17 cellular contexts compared by ENCODE assay signal in genomic region chr7:76354516-76354915, GRCh38. TPM values are rescaled to one million over a fixed set of nuclear protein-coding genes. Genes with fewer than 3 reads are reported as not detected.
DNase-seq lines count a peak whose midpoint lies in the region; ATAC-seq, FAIRE-seq and TF ChIP-seq lines count a peak whose summit lies in the region.
"Had no signal": no experiment of that assay in that cellular context is flagged by ENCODE, and none has a peak within 500 bp of the region (broad histone marks: within the 10 kb centered on the region; RNA-seq: fewer than 3 reads in every experiment).

No MANE protein-coding gene starts in this region.

- no peak for TF ChIP-seq RAD21 in GM12878 (IDR thresholded peaks at IDR 0.05; ENCODE audit: insufficient read depth, low read depth, low read length)

- H3K9ac ChIP-seq in GM12878 (ENCODE audit: control insufficient read depth, insufficient read depth, low read length) = no peak overlapping the region

- H4K20me1 ChIP-seq in GM12878 (ENCODE audit: control insufficient read depth, insufficient read depth) = peaks cover 10% of the 10 kb centered on the region

- CTCF ChIA-PET in GM12878 (lab: Yijun Ruan, JAX) = interaction anchor here (2.6 kb wide), 1 partner anchor 22 kb away, joined by 6 read pairs; no protein-coding TSS in a partner anchor

- no peaks in the 10 kb centered on the region for H3K27me3 ChIP-seq in GM12878 (replicated peaks in 1 of 2; ENCODE audit: control insufficient read depth in 2 of 2, insufficient read depth in 2 of 2, low read length in 1 of 2)
- H3K27me3 ChIP-seq in testis = no peaks in the 10 kb centered on the region

- no peak overlapping the region for H2AFZ ChIP-seq in GM12878 (ENCODE audit: control insufficient read depth, low read depth, low read length)

- H3K27ac ChIP-seq in GM12878 (ENCODE audit: control insufficient read depth, insufficient read depth) (no peak overlapping the region), testis (peak overlapping the region in 1 of 2 donors; percentile 77)

- H3K9me3 ChIP-seq in GM12878 (replicated peaks; ENCODE audit: control insufficient read depth, insufficient read depth, low read length) (peaks cover 2% of the 10 kb centered on the region; the same call in 2 of the 3 replicates), testis (no peaks in the 10 kb centered on the region)

- in situ Hi-C loops in GM12878 (cut with MboI) = no loop called here

- ATAC-seq in GM12878 (no peak), GM18858 (IDR thresholded peaks at IDR 0.05; ENCODE audit: unreplicated experiment) (no peak), GM21786 (IDR thresholded peaks at IDR 0.05; ENCODE audit: unreplicated experiment) (no peak)
- ATAC-seq: activated CD4-positive, CD25-positive, alpha-beta regulatory T cell treated with anti-CD3 and anti-CD28 coated beads, Interleukin-2, amount 50 U/mL, for 24 hours had no signal

- BruUV-seq in GM12878 (replicated peaks; lab: Mats Ljungman, UMichigan) = no TSS peak

- SMC1A ChIA-PET in GM12878 (lab: Charles Lee; ENCODE audit: uncharacterized antibody, unreplicated experiment) = interaction anchor here (1.1 to 1.3 kb wide), 2 partner anchors 36 to 37 kb away, joined by 4 read pairs; no protein-coding TSS in a partner anchor

- no peak for TF ChIP-seq EP300 in GM12878 (IDR thresholded peaks at IDR 0.05; ENCODE audit: borderline replicate concordance in 1 of 2, control insufficient read depth in 1 of 2, low read depth in 2 of 2, low read length in 2 of 2)

- 0 out of 2 replicates have a peak overlapping the region, but pooled peaks have one; percentile 47 for H3K4me2 ChIP-seq in GM12878 (ENCODE audit: control insufficient read depth, insufficient read depth)

- intact Hi-C loops in GM12878 (cut with micrococcal nuclease; ENCODE audit: unreplicated experiment) (no loop called here), testis (cut with DNase I; ENCODE audit: low total_unique reads) (no loop called here)

- RAD21 ChIA-PET in GM12878 (lab: Charles Lee; ENCODE audit: unreplicated experiment) = interaction anchor here (0.6 to 1.4 kb wide), 2 partner anchors 36 to 81 kb away, joined by 3 read pairs; no protein-coding TSS in a partner anchor

- H3K79me2 ChIP-seq in GM12878 (ENCODE audit: control insufficient read depth, insufficient read depth, low read length) = peaks cover 92% of the 10 kb centered on the region

- H3K36me3 ChIP-seq in GM12878 (ENCODE audit: control insufficient read depth in 2 of 2, insufficient read depth in 2 of 2, low read length in 1 of 2) = peaks cover 2 to 29% of the 10 kb centered on the region in 2 experiments
- no peaks in the 10 kb centered on the region for H3K36me3 ChIP-seq in testis (ENCODE audit: low read depth, missing control alignments)

- no peak for FAIRE-seq in GM12878 (lab: Jason Lieb, UNC)
- FAIRE-seq: frontal cortex had no signal

- peak; percentile 12 for DNase-seq in stimulated activated CD4-positive, alpha-beta T cell treated with anti-CD3 and anti-CD28 coated beads, Interleukin-15, amount 100 ng/mL, for 24 hours
- no peak for DNase-seq in stimulated activated CD4-positive, alpha-beta T cell treated with anti-CD3 and anti-CD28 coated beads, Interleukin-12 subunit alpha, Interleukin-12 subunit beta, amount 100 ng/mL, for 4 hours
- no peak for DNase-seq in GM12878 (ENCODE audit: low read depth, low spot score)
- DNase-seq in midbrain (lab: John Stamatoyannopoulos, UW) = peak; percentile 11
- peak; percentile 86 for DNase-seq in testis
- no peak for DNase-seq in central memory CD4-positive, alpha-beta T cell
- DNase-seq: activated gamma-delta T cell; IMR-90; mammary epithelial cell; NCI-H2081; nephron progenitor cell; retina; stimulated activated CD4-positive, alpha-beta T cell treated with anti-CD3 and anti-CD28 coated beads, Interleukin-1b, Interleukin-23, amount 100 ng/mL, for 48 hours had no signal

- H3K4me3 ChIP-seq in GM12878 = peak overlapping the region; percentile 99; the same call in 1 of the 2 replicates
- no peak overlapping the region for H3K4me3 ChIP-seq in testis

- TF ChIP-seq CTCF in GM12878 (IDR thresholded peaks at IDR 0.05 in 2 of 3, conservative IDR thresholded peaks at IDR 0.05 in 1 of 3; ENCODE audit: control insufficient read depth in 2 of 3, extremely low read depth in 1 of 3, insufficient read depth in 1 of 3, low read depth in 3 of 3, low read length in 3 of 3) (no peak), testis (IDR thresholded peaks at IDR 0.05) (no peak)

- WGBS in GM12878 (ENCODE audit: insufficient coverage, insufficient replicate concordance, low lambda C conversion rate, missing lambda C conversion rate) = 54% methylated on average over 4 of the region's 4 CpGs
- WGBS in testis, 2 donors = 37 to 45% methylated on average over 4 of the region's 4 CpGs

- TF ChIP-seq POLR2A in GM12878 (IDR thresholded peaks at IDR 0.05; ENCODE audit: low read depth, low read length) (no peak; the same call in 1 of the 2 replicates), testis (IDR thresholded peaks at IDR 0.05) (no peak)

- peaks cover 4% of the 10 kb centered on the region; the same call in 1 of the 2 replicates for H3K4me1 ChIP-seq in GM12878 (ENCODE audit: control insufficient read depth, insufficient read depth, low read length)
- H3K4me1 ChIP-seq in testis = peaks cover 30% of the 10 kb centered on the region

- POLR2A ChIA-PET in GM12878 (lab: Charles Lee) = interaction anchor here (0.7 to 1.5 kb wide), 2 partner anchors 17 to 27 kb away, joined by 3 to 4 read pairs; no protein-coding TSS in a partner anchor

TF ChIP-seq in GM12878, 131 proteins besides CTCF, POLR2A, EP300 and RAD21 (continues in another document):
- TF ChIP-seq POLR2AphosphoS5 (IDR thresholded peaks at IDR 0.05; ENCODE audit: low read length) = 0 out of 2 replicates have a peak, but pooled peaks have one; percentile 43

RNA-seq across cellular contexts. Expression of gene YWHAG, which starts 4.3 kb away (rescaled TPM):
- 36.7 and 39.5 TPM in 2 replicates for total RNA-seq in GM12878 (2013; cell fraction: nucleolus; rRNA removed)
- total RNA-seq in GM12878 (2014; rRNA removed) (26.0 and 26.4 TPM in 2 replicates), GM12878 (2014; rRNA removed; fragmentation: Illumina TruSeq; extraction: Trizol) (77.4 and 79.7 TPM in 2 replicates), GM12878 (2021) (153 and 157 TPM in 2 replicates), testis (10 to 100 TPM; 78.4 to 80.2 TPM)
- polyA plus RNA-seq in GM12878 (2011; ENCODE audit: low read depth) = 37.6 TPM
- polyA plus RNA-seq in GM12878 (2011; rRNA removed) (59.6 and 75.1 TPM in 2 replicates), GM12878 (2014; fragmentation: Illumina TruSeq; extraction: Trizol) (125 and 130 TPM in 2 replicates), GM12878 (2014; fragmentation: Nextera tagmentation; extraction: Ambion mirVana) (10 to 100 TPM; 20.2 to 27.2 TPM), GM12878 (2014; rRNA removed) (55.4 and 61.8 TPM in 2 replicates), GM12878 (2016; fragmentation: Nextera tagmentation; extraction: Ambion mirVana) (10 to 100 TPM; 24.3 to 26.1 TPM), testis (ENCODE audit: insufficient read depth, low read depth, low replicate concordance) (67.4 TPM)
- polyA plus RNA-seq in GM12878 (2011; cell fraction: cytosol; rRNA removed) = 34.2 and 44.7 TPM in 2 replicates
- 25.0 and 40.2 TPM in 2 replicates for polyA plus RNA-seq in GM12878 (2011; cell fraction: nucleus; rRNA removed)
- polyA plus RNA-seq in GM12878 (2012) = 86.1 and 86.2 TPM in 2 replicates
- 60.4 and 89.3 TPM in 2 replicates for polyA minus RNA-seq in GM12878 (2011; rRNA and poly(A)+ RNA removed)
- 48.9 and 52.5 TPM in 2 replicates for polyA minus RNA-seq in GM12878 (2011; cell fraction: cytosol; rRNA and poly(A)+ RNA removed)
- polyA minus RNA-seq in GM12878 (2011; cell fraction: nucleus; rRNA and poly(A)+ RNA removed) = 11.5 and 21.3 TPM in 2 replicates

RNA-seq across cellular contexts. Expression of gene HSPB1, which starts 52.0 kb away (rescaled TPM):
- total RNA-seq in GM12878 (2013; cell fraction: nucleolus; rRNA removed) = 21.2 and 22.1 TPM in 2 replicates
- total RNA-seq in GM12878 (2014; rRNA removed) (31.9 and 47.8 TPM in 2 replicates), GM12878 (2014; rRNA removed; fragmentation: Illumina TruSeq; extraction: Trizol) (35.4 and 41.2 TPM in 2 replicates), GM12878 (2021) (181 and 189 TPM in 2 replicates), testis (100 to 1,000 TPM; 216 to 245 TPM)
- 50.0 TPM for polyA plus RNA-seq in GM12878 (2011; ENCODE audit: low read depth)
- polyA plus RNA-seq in GM12878 (2011; rRNA removed) (10.4 and 67.5 TPM in 2 replicates), GM12878 (2014; fragmentation: Illumina TruSeq; extraction: Trizol) (1.4 and 41.6 TPM in 2 replicates), GM12878 (2014; fragmentation: Nextera tagmentation; extraction: Ambion mirVana) (10 to 100 TPM; 13.7 to 56.5 TPM), GM12878 (2014; rRNA removed) (134 and 182 TPM in 2 replicates), GM12878 (2016; fragmentation: Nextera tagmentation; extraction: Ambion mirVana) (100 to 1,000 TPM; 279 to 297 TPM), testis (ENCODE audit: insufficient read depth, low read depth, low replicate concordance) (190 TPM)
- polyA plus RNA-seq in GM12878 (2011; cell fraction: cytosol; rRNA removed) = 139 and 153 TPM in 2 replicates
- 127 and 155 TPM in 2 replicates for polyA plus RNA-seq in GM12878 (2011; cell fraction: nucleus; rRNA removed)
- 172 and 210 TPM in 2 replicates for polyA plus RNA-seq in GM12878 (2012)
- 15.6 and 24.8 TPM in 2 replicates for polyA minus RNA-seq in GM12878 (2011; rRNA and poly(A)+ RNA removed)
- 42.6 and 53.3 TPM in 2 replicates for polyA minus RNA-seq in GM12878 (2011; cell fraction: cytosol; rRNA and poly(A)+ RNA removed)
- polyA minus RNA-seq in GM12878 (2011; cell fraction: nucleus; rRNA and poly(A)+ RNA removed) = 21.4 and 37.5 TPM in 2 replicates

RNA-seq across cellular contexts. Expression of gene SSC4D, which starts 55.0 kb away (rescaled TPM):
- total RNA-seq in GM12878 (2013; cell fraction: nucleolus; rRNA removed) = 0.33 TPM in 1 of 2 replicates, not detected in the other
- total RNA-seq in GM12878 (2014; rRNA removed) = 0.34 and 0.65 TPM in 2 replicates
- total RNA-seq in GM12878 (2014; rRNA removed; fragmentation: Illumina TruSeq; extraction: Trizol) = 0.14 and 0.18 TPM in 2 replicates
- total RNA-seq in GM12878 (2021) = 0.41 and 0.72 TPM in 2 replicates
- polyA plus RNA-seq in GM12878 (2011; ENCODE audit: low read depth) = not detected
- 0.24 TPM in 2 replicates for polyA plus RNA-seq in GM12878 (2011; rRNA removed)
- polyA plus RNA-seq in GM12878 (2011; cell fraction: cytosol; rRNA removed) = 0.51 and 0.57 TPM in 2 replicates
- polyA plus RNA-seq in GM12878 (2011; cell fraction: nucleus; rRNA removed) = 0.15 and 0.18 TPM in 2 replicates
- polyA plus RNA-seq in GM12878 (2012) = 0.18 and 0.39 TPM in 2 replicates
- 0.21 and 0.25 TPM in 2 replicates for polyA plus RNA-seq in GM12878 (2014; fragmentation: Illumina TruSeq; extraction: Trizol)
- polyA plus RNA-seq in GM12878 (2014; fragmentation: Nextera tagmentation; extraction: Ambion mirVana) = under 1 TPM in 1 of 2 experiments, not detected in 1; 0.11 TPM
- polyA plus RNA-seq in GM12878 (2014; rRNA removed) = 0.08 and 0.29 TPM in 2 replicates
- under 1 TPM; 0.63 to 0.79 TPM for polyA plus RNA-seq in GM12878 (2016; fragmentation: Nextera tagmentation; extraction: Ambion mirVana)
- polyA minus RNA-seq in GM12878 (2011; rRNA and poly(A)+ RNA removed) = 0.37 and 0.52 TPM in 2 replicates
- polyA minus RNA-seq in GM12878 (2011; cell fraction: cytosol; rRNA and poly(A)+ RNA removed) = not detected in 2 replicates
- polyA minus RNA-seq in GM12878 (2011; cell fraction: nucleus; rRNA and poly(A)+ RNA removed) = not detected in 2 replicates
- total RNA-seq in testis = 1 to 10 TPM; 1.8 to 2.3 TPM
- polyA plus RNA-seq in testis (ENCODE audit: insufficient read depth, low read depth, low replicate concordance) = 2.8 TPM

Comparison
In these comparisons a context has a peak if more than half of its experiments do, and no peak if none do; other contexts are left out.
1. DNase-seq: peak in stimulated activated CD4-positive, alpha-beta T cell treated with anti-CD3 and anti-CD28 coated beads, Interleukin-15, amount 100 ng/mL, for 24 hours (single experiment), midbrain (single experiment) and testis (single experiment); none in stimulated activated CD4-positive, alpha-beta T cell treated with anti-CD3 and anti-CD28 coated beads, Interleukin-12 subunit alpha, Interleukin-12 subunit beta, amount 100 ng/mL, for 4 hours (single experiment), GM12878 (single experiment) and central memory CD4-positive, alpha-beta T cell (single experiment).